ENCODE assay signal across 1 cellular context in the genomic region with DNA sequence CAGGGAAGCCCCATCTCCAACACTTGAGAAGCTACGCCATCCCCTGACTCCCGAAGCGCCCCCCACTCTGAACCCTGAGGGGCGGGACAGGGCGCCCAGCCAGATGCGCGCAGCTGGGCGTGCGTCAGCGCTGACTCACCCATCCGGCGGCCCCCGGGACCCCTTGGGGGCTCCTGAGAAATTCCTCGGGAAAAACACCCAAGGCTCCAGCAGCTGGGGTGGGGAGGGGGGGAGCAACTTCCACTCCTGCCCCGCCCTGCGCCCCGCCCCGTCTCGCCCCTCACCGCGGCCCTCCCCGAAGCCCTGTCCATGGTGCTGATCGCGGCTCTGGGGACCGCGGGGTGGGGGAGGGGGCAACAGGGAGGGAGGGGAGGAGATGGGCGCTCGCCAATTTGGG.
TF ChIP-seq lines count a peak whose summit lies in the region.

No MANE protein-coding gene starts in this region.

TF ChIP-seq in SK-N-SH, 30 proteins besides CTCF, POLR2A, EP300 and RAD21 (continued from another document):
- no peak for TF ChIP-seq TAF1 (IDR thresholded peaks at IDR 0.05; ENCODE audit: borderline replicate concordance, low read depth, low read length)
